In the genomic region with DNA sequence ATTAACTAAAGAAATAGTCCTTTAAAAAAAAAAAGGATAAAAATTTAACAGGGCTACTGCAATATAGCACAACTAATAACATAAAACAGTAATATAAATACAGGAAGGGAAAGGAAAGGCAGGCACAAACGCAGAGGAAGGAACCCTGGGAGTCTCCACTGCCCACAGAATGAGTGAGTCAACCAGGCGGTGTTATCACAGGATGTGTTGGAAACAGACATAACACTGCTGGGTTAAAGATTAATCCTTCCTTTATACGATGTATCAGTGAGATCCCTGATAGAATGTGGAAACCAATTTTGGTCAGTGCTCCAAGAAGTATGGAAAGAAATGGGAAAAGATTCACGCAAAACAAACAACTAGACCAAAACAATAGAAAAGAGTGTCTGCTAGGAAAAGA, we compare ENCODE assay signal across 12 cellular contexts. TPM values are rescaled to one million over a fixed set of nuclear protein-coding genes. Genes with fewer than 3 reads are reported as not detected.
A peak's percentile ranks its signal among the peaks of the same experiment; 100 is the strongest.
DNase-seq lines count a peak whose midpoint lies in the region; ATAC-seq, FAIRE-seq and TF ChIP-seq lines count a peak whose summit lies in the region.
"Had no signal": no experiment of that assay in that cellular context is flagged by ENCODE, and none has a peak within 500 bp of the region (broad histone marks: within the 10 kb centered on the region; RNA-seq: fewer than 3 reads in every experiment).

No MANE protein-coding gene starts in this region.

- dilution Hi-C loops in IMR-90 (cut with HindIII; ENCODE audit: low sequenced_read_pairs, unreplicated experiment): no loop called here

- H3K23ac ChIP-seq in IMR-90 (ENCODE audit: low read depth, low read length): no peak overlapping the region

- peaks cover 3 to 14% of the 10 kb centered on the region in 2 experiments; a peak in 2 of 4 replicates for H3K79me1 ChIP-seq in IMR-90 (ENCODE audit: low read depth in 1 of 2, low read length in 2 of 2)

- H3K4me2 ChIP-seq in IMR-90 (ENCODE audit: low read depth, low read length): peak overlapping the region; percentile 4; the same call in 1 of the 2 replicates

- 0 out of 2 replicates have a peak, but pooled peaks have one; percentile 6 for TF ChIP-seq RAD21 in IMR-90 (IDR thresholded peaks at IDR 0.05; ENCODE audit: low read length)

- no peak overlapping the region for H2BK15ac ChIP-seq in IMR-90 (ENCODE audit: low read depth, low read length)

- H3K4me3 ChIP-seq in AG04450 (ENCODE audit: low read depth, low read length) (no peak overlapping the region), IMR-90 (ENCODE audit: insufficient read depth, low read depth, low read length) (no peak overlapping the region), bronchial epithelial cell (ENCODE audit: low read depth, low read length) (no peak overlapping the region), lower lobe of right lung (no peak overlapping the region), gastroesophageal sphincter (no peak overlapping the region)
- H3K4me3 ChIP-seq: cardiac muscle cell had no signal

- ATAC-seq in IMR-90 (ENCODE audit: low read depth) (peak; percentile 90), lower lobe of right lung (peak; percentile 67 to 69), gastroesophageal sphincter (no peak)
- no peak for ATAC-seq in naive thymus-derived CD8-positive, alpha-beta T cell

- no peak overlapping the region for H2BK120ac ChIP-seq in IMR-90 (ENCODE audit: low read depth, low read length)

- H4K91ac ChIP-seq in IMR-90 (ENCODE audit: insufficient read depth, low read depth, low read length): no peak overlapping the region

- CTCF ChIA-PET in AG04450 (lab: Charles Lee) (no interaction called here), IMR-90 (lab: Yijun Ruan, JAX) (no interaction called here)

- peak overlapping the region; percentile 49 for H2BK5ac ChIP-seq in IMR-90 (ENCODE audit: low read depth, low read length, poor library complexity, severe bottlenecking)

- H3K36me3 Mint-ChIP-seq in naive thymus-derived CD8-positive, alpha-beta T cell: no peaks in the 10 kb centered on the region

- no peaks in the 10 kb centered on the region; the same call in 1 of the 2 replicates for H3K36me3 ChIP-seq in IMR-90 (ENCODE audit: control insufficient read depth, insufficient read depth, low read length)
- H3K36me3 ChIP-seq in bronchial epithelial cell (ENCODE audit: control insufficient read depth, insufficient read depth, low read length): peaks cover 3% of the 10 kb centered on the region
- no peaks in the 10 kb centered on the region for H3K36me3 ChIP-seq in lower lobe of right lung
- peaks cover 0 to 23% of the 10 kb centered on the region in 2 donors for H3K36me3 ChIP-seq in gastroesophageal sphincter
- H3K36me3 ChIP-seq: cardiac muscle cell had no signal

- FAIRE-seq in bronchial epithelial cell (lab: Jason Lieb, UNC): no peak

- WGBS in IMR-90 (ENCODE audit: extremely low coverage in 2 of 2, insufficient read length in 1 of 2), 2 experiments: no CpG with 5 or more reads among the region's 4 CpGs
- WGBS in gastroesophageal sphincter (ENCODE audit: low coverage in 1 of 2), 2 donors: 58 to 66% methylated on average over 4 of the region's 4 CpGs

- H4K5ac ChIP-seq in IMR-90 (ENCODE audit: low read depth, low read length): no peak overlapping the region

- no peak overlapping the region for H3K4ac ChIP-seq in IMR-90 (ENCODE audit: low read depth, low read length)

- peaks cover 3% of the 10 kb centered on the region; the same call in 1 of the 2 replicates for H3K9me1 ChIP-seq in IMR-90 (ENCODE audit: insufficient read depth, low read length)

- no peaks in the 10 kb centered on the region for H3K4me1 Mint-ChIP-seq in naive thymus-derived CD8-positive, alpha-beta T cell

- TF ChIP-seq POLR2A in IMR-90 (IDR thresholded peaks at IDR 0.05; ENCODE audit: low read depth, low read length): no peak
- TF ChIP-seq POLR2A in gastroesophageal sphincter (IDR thresholded peaks at IDR 0.05): no peak

- H2BK20ac ChIP-seq in IMR-90 (ENCODE audit: low read depth, low read length): no peak overlapping the region

- POLR2A ChIA-PET in AG04450 (lab: Yijun Ruan, JAX): no interaction called here
- POLR2A ChIA-PET in IMR-90 (lab: Charles Lee; ENCODE audit: unreplicated experiment): no interaction called here
- POLR2A ChIA-PET in naive thymus-derived CD8-positive, alpha-beta T cell (lab: Charles Lee): no interaction called here

- H3K56ac ChIP-seq in IMR-90 (ENCODE audit: extremely low read depth, insufficient read depth, low read length): no peak overlapping the region

- no peaks in the 10 kb centered on the region for H3K9me3 Mint-ChIP-seq in naive thymus-derived CD8-positive, alpha-beta T cell
- H3K9me3 Mint-ChIP-seq: CD4-positive, alpha-beta T cell had no signal

- H4K20me1 ChIP-seq in IMR-90 (ENCODE audit: insufficient read depth, low read length): no peaks in the 10 kb centered on the region

- H3K9me3 ChIP-seq in AG04450 (ENCODE audit: control insufficient read depth, insufficient read depth, low read length): no peaks in the 10 kb centered on the region
- no peaks in the 10 kb centered on the region for H3K9me3 ChIP-seq in IMR-90 (ENCODE audit: control insufficient read depth, insufficient read depth, low read length)
- no peaks in the 10 kb centered on the region for H3K9me3 ChIP-seq in lower lobe of right lung
- H3K9me3 ChIP-seq in gastroesophageal sphincter: no peaks in the 10 kb centered on the region

- TF ChIP-seq EP300 in gastroesophageal sphincter (IDR thresholded peaks at IDR 0.05): no peak

- H3K27ac ChIP-seq in AG04450 (ENCODE audit: low read depth, low read length): peak overlapping the region; percentile 4
- no peak overlapping the region for H3K27ac ChIP-seq in IMR-90 (ENCODE audit: insufficient read depth, low read length)
- peak overlapping the region; percentile 59 for H3K27ac ChIP-seq in lower lobe of right lung
- no peak overlapping the region for H3K27ac ChIP-seq in gastroesophageal sphincter
- H3K27ac ChIP-seq: cardiac muscle cell had no signal

- peak; percentile 30 for DNase-seq in AG04450 (ENCODE audit: low read depth, low spot score)
- DNase-seq in IMR-90: peak; percentile 92
- DNase-seq in bronchial epithelial cell (ENCODE audit: low read depth): peak; percentile 82
- DNase-seq in lower lobe of right lung: no peak
- no peak for DNase-seq in stimulated activated naive CD4-positive, alpha-beta T cell treated with Interleukin-2 at 50 U/mL for 16 hours (lab: John Stamatoyannopoulos, UW)
- no peak for DNase-seq in naive thymus-derived CD8-positive, alpha-beta T cell
- DNase-seq in hippocampal formation (lab: John Stamatoyannopoulos, UW): no peak
- DNase-seq: activated CD4-positive, alpha-beta T cell treated with anti-CD3 and anti-CD28 coated beads for 48 hours; CD4-positive, alpha-beta T cell; NCI-H526 had no signal

- H3K9ac ChIP-seq in IMR-90 (ENCODE audit: low read depth, low read length): no peak overlapping the region

- H2AFZ ChIP-seq in IMR-90 (replicated peaks; ENCODE audit: low read length, poor library complexity): no peak overlapping the region

- in situ Hi-C loops in IMR-90 (cut with MboI; ENCODE audit: low sequenced_read_pairs): no loop called here

- intact Hi-C loops in IMR-90 (cut with micrococcal nuclease): loop anchor here (5.0 kb wide), 2 partner anchors 48 to 363 kb away; a partner anchor contains a TSS
- intact Hi-C loops in lower lobe of right lung (cut with DNase I): no loop called here

- H3K27me3 ChIP-seq in AG04450 (ENCODE audit: control insufficient read depth, insufficient read depth, low read length): no peaks in the 10 kb centered on the region
- H3K27me3 ChIP-seq in IMR-90 (ENCODE audit: control insufficient read depth, insufficient read depth, low read length): no peaks in the 10 kb centered on the region
- H3K27me3 ChIP-seq in bronchial epithelial cell (ENCODE audit: control insufficient read depth, insufficient read depth, low read length): no peaks in the 10 kb centered on the region
- no peaks in the 10 kb centered on the region for H3K27me3 ChIP-seq in lower lobe of right lung (ENCODE audit: low read depth)
- H3K27me3 ChIP-seq in gastroesophageal sphincter: no peaks in the 10 kb centered on the region
- H3K27me3 ChIP-seq: cardiac muscle cell had no signal

- peaks cover 0 to 4% (median 0%) of the 10 kb centered on the region in 5 donors for H3K27me3 Mint-ChIP-seq in naive thymus-derived CD8-positive, alpha-beta T cell
- H3K27me3 Mint-ChIP-seq: CD4-positive, alpha-beta T cell had no signal

- H3K18ac ChIP-seq in IMR-90 (ENCODE audit: low read depth, low read length): no peak overlapping the region

- H3K4me1 ChIP-seq in IMR-90 (ENCODE audit: control insufficient read depth, insufficient read depth, low read length) (peaks cover 4% of the 10 kb centered on the region), lower lobe of right lung (peaks cover 37% of the 10 kb centered on the region), gastroesophageal sphincter (peaks cover 10 to 24% (median 12%) of the 10 kb centered on the region in 3 donors)

- H3K14ac ChIP-seq in IMR-90 (replicated peaks; ENCODE audit: low read depth, low read length): no peak overlapping the region

- no TSS peak for BruUV-seq in IMR-90 (replicated peaks; lab: Mats Ljungman, UMichigan)

- no peak overlapping the region for H2AK9ac ChIP-seq in IMR-90 (replicated peaks; ENCODE audit: low read depth, low read length, poor library complexity)

- no peak overlapping the region for H2AK5ac ChIP-seq in IMR-90 (ENCODE audit: low read depth, low read length)

- H4K8ac ChIP-seq in IMR-90 (ENCODE audit: low read depth in 2 of 2, low read length in 2 of 2): no peak overlapping the region

- H3K27ac Mint-ChIP-seq in naive thymus-derived CD8-positive, alpha-beta T cell: no peak overlapping the region
- H3K27ac Mint-ChIP-seq: CD4-positive, alpha-beta T cell had no signal

- TF ChIP-seq CTCF in AG04450 (IDR thresholded peaks at IDR 0.05; ENCODE audit: low read depth, low read length) (no peak), IMR-90 (conservative IDR thresholded peaks at IDR 0.05; ENCODE audit: low read depth, low read length) (no peak), bronchial epithelial cell (IDR thresholded peaks at IDR 0.05; ENCODE audit: insufficient read depth, low read length, severe bottlenecking) (no peak), lower lobe of right lung (IDR thresholded peaks at IDR 0.05) (no peak), gastroesophageal sphincter (IDR thresholded peaks at IDR 0.05) (no peak)

- no peak overlapping the region for H3K4me3 Mint-ChIP-seq in naive thymus-derived CD8-positive, alpha-beta T cell
- H3K4me3 Mint-ChIP-seq: CD4-positive, alpha-beta T cell had no signal

RNA-seq across cellular contexts. Expression of a gene that starts 47.9 kb away (rescaled TPM):
- 7.1 and 10.2 TPM in 2 replicates for polyA plus RNA-seq in AG04450 (2011; rRNA removed)
- polyA minus RNA-seq in AG04450 (2011; rRNA and poly(A)+ RNA removed): 13.1 and 20.9 TPM in 2 replicates
- 9.5 and 9.7 TPM in 2 replicates for total RNA-seq in IMR-90 (2012; rRNA removed)
- polyA plus RNA-seq in IMR-90 (2012; rRNA removed): 2.0 and 2.6 TPM in 2 replicates
- polyA plus RNA-seq in IMR-90 (2012; cell fraction: cytosol; rRNA removed): 0.42 and 0.52 TPM in 2 replicates
- 1.0 and 11.0 TPM in 2 replicates for polyA plus RNA-seq in IMR-90 (2012; cell fraction: nucleus; rRNA removed; ENCODE audit: low replicate concordance)
- 13.2 and 13.3 TPM in 2 replicates for total RNA-seq in bronchial epithelial cell
- 22.9 TPM for total RNA-seq in lower lobe of right lung
- total RNA-seq in naive thymus-derived CD8-positive, alpha-beta T cell: under 1 TPM; 0.78 to 0.99 TPM
- under 1 TPM in 2 of 3 donors, not detected in 1; 0.04 to 0.16 TPM for polyA plus RNA-seq in naive thymus-derived CD8-positive, alpha-beta T cell
- 10 to 100 TPM; 25.8 to 46.5 (median 36.3) TPM for total RNA-seq in gastroesophageal sphincter

RNA-seq across cellular contexts. Expression of a gene that starts 48.2 kb away (rescaled TPM):
- 108 and 143 TPM in 2 replicates for polyA plus RNA-seq in AG04450 (2011; rRNA removed)
- 103 and 120 TPM in 2 replicates for polyA minus RNA-seq in AG04450 (2011; rRNA and poly(A)+ RNA removed)
- 83.6 and 90.2 TPM in 2 replicates for total RNA-seq in IMR-90 (2012; rRNA removed)
- 44.6 and 54.5 TPM in 2 replicates for polyA plus RNA-seq in IMR-90 (2012; rRNA removed)
- polyA plus RNA-seq in IMR-90 (2012; cell fraction: cytosol; rRNA removed): 11.2 and 16.4 TPM in 2 replicates
- polyA plus RNA-seq in IMR-90 (2012; cell fraction: nucleus; rRNA removed; ENCODE audit: low replicate concordance): 5.8 and 62.0 TPM in 2 replicates
- 57.4 and 66.2 TPM in 2 replicates for total RNA-seq in bronchial epithelial cell
- total RNA-seq in lower lobe of right lung: 64.2 TPM
- 10 to 100 TPM; 44.8 TPM for total RNA-seq in naive thymus-derived CD8-positive, alpha-beta T cell
- polyA plus RNA-seq in naive thymus-derived CD8-positive, alpha-beta T cell: 10 to 100 TPM; 17.4 to 22.7 (median 19.4) TPM
- 100 to 1,000 TPM in 1 of 4 donors, 10 to 100 TPM in 3; 82.1 to 141 (median 85.4) TPM for total RNA-seq in gastroesophageal sphincter

Comparison
In these comparisons a context has a peak if more than half of its experiments do, and no peak if none do; other contexts are left out.
1. DNase-seq: peak in AG04450 (single experiment), IMR-90 (single experiment) and bronchial epithelial cell (single experiment); none in lower lobe of right lung (single experiment), stimulated activated naive CD4-positive, alpha-beta T cell treated with Interleukin-2 at 50 U/mL for 16 hours (single experiment), naive thymus-derived CD8-positive, alpha-beta T cell (0 of 10) and hippocampal formation (0 of 2).
2. H3K27ac ChIP-seq: peak in AG04450 (single experiment) and lower lobe of right lung (single experiment); none in IMR-90 (single experiment) and gastroesophageal sphincter (0 of 4).
3. ATAC-seq: peak in IMR-90 (single experiment) and lower lobe of right lung (2 of 2); none in naive thymus-derived CD8-positive, alpha-beta T cell (0 of 2) and gastroesophageal sphincter (single experiment).